In genomic region chr20:20820104-20820503, GRCh38 we compare ENCODE assay signal across 11 cellular contexts.
DNase-seq lines count a peak whose midpoint lies in the region; ATAC-seq and TF ChIP-seq lines count a peak whose summit lies in the region.
"Had no signal": no experiment of that assay in that cellular context is flagged by ENCODE, and none has a peak within 500 bp of the region (broad histone marks: within the 10 kb centered on the region; RNA-seq: fewer than 3 reads in every experiment).

No MANE protein-coding gene starts in this region.

- CTCF ChIA-PET in BJ (lab: Yijun Ruan, JAX) = interaction anchor here (0.6 to 2.1 kb wide), 3 partner anchors 17 to 804 kb away, joined by 3 to 7 read pairs (median 3); no protein-coding TSS in a partner anchor

- DNase-seq in BJ (ENCODE audit: low read depth) (no peak), HT-29 (ENCODE audit: low spot score) (peak; percentile 45), left lobe of liver (ENCODE audit: low spot score) (no peak), H4 (ENCODE audit: low spot score) (no peak)
- DNase-seq in stimulated activated CD4-positive, alpha-beta T cell treated with anti-CD3 and anti-CD28 coated beads, Interleukin-12 subunit alpha, Interleukin-12 subunit beta, amount 100 ng/mL, for 4 hours = no peak
- no peak for DNase-seq in activated CD4-positive, alpha-beta T cell treated with anti-CD3 and anti-CD28 coated beads for 1 hour
- DNase-seq: activated CD4-positive, CD25-positive, alpha-beta regulatory T cell treated with anti-CD3 and anti-CD28 coated beads, Interleukin-2, amount 50 U/mL, for 72 hours; effector CD8-positive, alpha-beta T cell; sigmoid colon had no signal

- H3K36me3 ChIP-seq in BJ (ENCODE audit: control insufficient read depth, insufficient read depth, low read length) = no peaks in the 10 kb centered on the region
- H3K36me3 ChIP-seq: sigmoid colon had no signal

- ATAC-seq in left lobe of liver (peak; percentile 47), esophagus mucosa (no peak)

- no peaks in the 10 kb centered on the region for H3K27me3 ChIP-seq in BJ (ENCODE audit: control insufficient read depth, insufficient read depth, low read length)

- no peak overlapping the region for H3K4me3 ChIP-seq in BJ (ENCODE audit: low read depth, low read length)
- no peak overlapping the region for H3K4me3 ChIP-seq in WI38 (ENCODE audit: low read depth, low read length)
- H3K4me3 ChIP-seq: sigmoid colon had no signal

- TF ChIP-seq CTCF in BJ (IDR thresholded peaks at IDR 0.05; ENCODE audit: insufficient read depth, low read depth, low read length) = peak; percentile 29; the same call in 1 of the 2 replicates
- TF ChIP-seq CTCF in WI38 (IDR thresholded peaks at IDR 0.05; ENCODE audit: low read depth, low read length) = peak; percentile 9; the same call in 1 of the 2 replicates

- POLR2A ChIA-PET in BJ (lab: Charles Lee) = no interaction called here
